ENCODE assay signal across 18 cellular contexts in the genomic region with DNA sequence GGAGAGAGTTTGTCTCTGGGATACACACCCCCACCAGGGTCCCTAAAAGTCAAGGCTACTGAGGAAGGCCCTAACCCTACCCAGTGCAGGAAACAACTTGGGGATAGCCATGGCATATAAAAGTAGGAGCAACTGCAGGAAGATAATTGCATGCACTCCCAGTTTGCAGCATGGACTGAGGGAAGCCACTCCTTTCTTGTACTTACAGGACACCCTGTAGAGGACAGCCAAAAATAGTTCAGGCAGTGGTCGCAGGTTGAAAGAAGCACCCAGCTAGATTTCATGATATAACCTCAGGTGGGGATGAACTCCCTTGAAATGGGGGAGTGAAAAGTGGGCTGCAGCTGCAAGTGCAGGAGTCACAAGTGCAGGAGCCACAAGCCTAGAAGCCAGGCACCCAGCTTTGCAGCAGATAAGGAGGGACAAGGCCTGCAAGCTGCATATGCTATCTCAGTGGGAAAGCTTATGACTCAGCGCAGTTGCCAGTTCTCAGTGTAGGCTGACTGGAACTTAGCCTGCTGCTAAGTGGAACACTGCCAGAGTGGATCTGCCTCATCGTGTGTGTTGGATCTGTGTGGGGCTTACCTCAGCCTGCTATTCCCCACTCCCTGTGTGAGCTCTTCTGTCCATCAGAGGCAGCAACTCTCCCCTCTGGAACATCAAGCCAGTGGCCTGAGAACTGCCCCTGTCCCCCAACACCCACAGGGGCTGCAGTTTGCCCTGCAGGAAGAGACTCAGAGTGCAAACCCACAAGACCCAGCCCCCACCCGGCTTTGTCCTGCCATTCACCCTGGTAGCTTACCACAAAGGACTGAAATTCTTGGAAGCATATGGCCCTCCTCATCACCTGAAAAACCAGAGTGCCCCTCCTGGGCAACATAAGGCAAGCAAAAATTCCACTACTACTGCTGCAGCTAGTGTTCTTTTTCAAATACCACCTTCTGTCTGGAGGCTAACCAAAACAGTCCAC. TPM values are rescaled to one million over a fixed set of nuclear protein-coding genes. Genes with fewer than 3 reads are reported as not detected.
A peak's percentile ranks its signal among the peaks of the same experiment; 100 is the strongest.
DNase-seq lines count a peak whose midpoint lies in the region; FAIRE-seq and TF ChIP-seq lines count a peak whose summit lies in the region.
"Had no signal": no experiment of that assay in that cellular context is flagged by ENCODE, and none has a peak within 500 bp of the region (broad histone marks: within the 10 kb centered on the region; RNA-seq: fewer than 3 reads in every experiment).

No MANE protein-coding gene starts in this region.

- H3K4me1 ChIP-seq in hepatocyte (ENCODE audit: insufficient read depth) = no peaks in the 10 kb centered on the region
- H3K4me1 ChIP-seq: gastroesophageal sphincter had no signal

- H2AFZ ChIP-seq in hepatocyte = no peak overlapping the region

- no peak for FAIRE-seq in urothelium cell line (lab: Jason Lieb, UNC)
- FAIRE-seq: TTC549 had no signal

- no peaks in the 10 kb centered on the region for H3K79me2 ChIP-seq in hepatocyte

- H3K9me3 ChIP-seq in hepatocyte (ENCODE audit: low read depth) = no peaks in the 10 kb centered on the region
- H3K9me3 ChIP-seq: gastroesophageal sphincter had no signal

- DNase-seq in NK-92 treated with Interleukin-12 subunit alpha and Interleukin-12 subunit beta, amount 100 ng/mL, for 24 hours (lab: John Stamatoyannopoulos, UW) = peak; percentile 1
- DNase-seq in NK-92 (lab: John Stamatoyannopoulos, UW; ENCODE audit: unreplicated experiment) = no peak
- peak; percentile 59 for DNase-seq in astrocyte of the spinal cord (ENCODE audit: low read depth, low spot score)
- peak; percentile 19 for DNase-seq in hepatocyte (ENCODE audit: low spot score)
- peak; percentile 18 for DNase-seq in urothelium cell line (ENCODE audit: low spot score)
- DNase-seq in mesothelial cell of epicardium (ENCODE audit: low spot score in 2 of 2, unreplicated experiment in 2 of 2) = no peak
- DNase-seq in progenitor cell of endocrine pancreas (ENCODE audit: low spot score, unreplicated experiment) = no peak
- DNase-seq in HuH-7 (ENCODE audit: low spot score) = no peak
- DNase-seq: 8988T; CD8-positive, alpha-beta memory T cell; naive B cell; NCI-H1417; SHP77 treated with DMSO at 0.1 percent for 48 hours had no signal

- H3K36me3 Mint-ChIP-seq in mesothelial cell of epicardium (no peaks in the 10 kb centered on the region), progenitor cell of endocrine pancreas (ENCODE audit: insufficient read depth) (no peaks in the 10 kb centered on the region)
- H3K36me3 Mint-ChIP-seq: activated naive CD8-positive, alpha-beta T cell; CD8-positive, alpha-beta memory T cell; naive B cell had no signal

- H3K4me2 ChIP-seq in hepatocyte = no peak overlapping the region

- WGBS in hepatocyte (ENCODE audit: low lambda C conversion rate, missing lambda C conversion rate) = 70% methylated on average over 4 of the region's 4 CpGs

- no peak overlapping the region for H3K27ac Mint-ChIP-seq in mesothelial cell of epicardium
- H3K27ac Mint-ChIP-seq in progenitor cell of endocrine pancreas = no peak overlapping the region
- H3K27ac Mint-ChIP-seq: activated naive CD8-positive, alpha-beta T cell had no signal

- H3K9me2 ChIP-seq in hepatocyte (replicated peaks; ENCODE audit: insufficient read depth) = no peaks in the 10 kb centered on the region

- H3K9me3 Mint-ChIP-seq in mesothelial cell of epicardium (no peaks in the 10 kb centered on the region), progenitor cell of endocrine pancreas (ENCODE audit: low read depth) (no peaks in the 10 kb centered on the region)

- H3K36me3 ChIP-seq in hepatocyte (replicated peaks; ENCODE audit: insufficient read depth, low read depth) = no peaks in the 10 kb centered on the region
- H3K36me3 ChIP-seq: gastroesophageal sphincter had no signal

- H3K27me3 ChIP-seq in hepatocyte = no peaks in the 10 kb centered on the region
- H3K27me3 ChIP-seq: gastroesophageal sphincter had no signal

- H3K27ac ChIP-seq in hepatocyte = no peak overlapping the region
- H3K27ac ChIP-seq: gastroesophageal sphincter had no signal

- H4K20me1 ChIP-seq in hepatocyte (ENCODE audit: insufficient read depth, poor library complexity, severe bottlenecking) = no peaks in the 10 kb centered on the region

- H3K4me1 Mint-ChIP-seq in mesothelial cell of epicardium (no peaks in the 10 kb centered on the region), progenitor cell of endocrine pancreas (ENCODE audit: low read depth) (peaks cover 1% of the 10 kb centered on the region)
- H3K4me1 Mint-ChIP-seq: CD8-positive, alpha-beta memory T cell; naive B cell had no signal

- no peak for TF ChIP-seq CTCF in astrocyte of the spinal cord (IDR thresholded peaks at IDR 0.05; ENCODE audit: low read depth, low read length)
- no peak for TF ChIP-seq CTCF in hepatocyte (IDR thresholded peaks at IDR 0.05; ENCODE audit: poor library complexity)
- TF ChIP-seq CTCF in mesothelial cell of epicardium (IDR thresholded peaks at IDR 0.05; ENCODE audit: unreplicated experiment) = no peak
- no peak for TF ChIP-seq CTCF in progenitor cell of endocrine pancreas (IDR thresholded peaks at IDR 0.05; ENCODE audit: unreplicated experiment)

- peaks cover 2% of the 10 kb centered on the region for H3K27me3 Mint-ChIP-seq in mesothelial cell of epicardium (ENCODE audit: low read depth)
- H3K27me3 Mint-ChIP-seq in progenitor cell of endocrine pancreas = no peaks in the 10 kb centered on the region
- H3K27me3 Mint-ChIP-seq: activated naive CD8-positive, alpha-beta T cell; CD8-positive, alpha-beta memory T cell; naive B cell had no signal

- H3K4me3 Mint-ChIP-seq in mesothelial cell of epicardium (no peak overlapping the region), progenitor cell of endocrine pancreas (ENCODE audit: low read depth) (no peak overlapping the region)
- H3K4me3 Mint-ChIP-seq: activated naive CD8-positive, alpha-beta T cell; CD8-positive, alpha-beta memory T cell; naive B cell had no signal

- in situ Hi-C loops in astrocyte of the spinal cord (cut with HindIII; ENCODE audit: low sequenced_read_pairs) = no loop called here

- H3K4me3 ChIP-seq in astrocyte of the spinal cord (ENCODE audit: low read depth, low read length) (no peak overlapping the region), hepatocyte (no peak overlapping the region)
- H3K4me3 ChIP-seq: gastroesophageal sphincter had no signal

RNA-seq across cellular contexts. Expression of gene CYLC2, which starts 42.7 kb away (rescaled TPM):
- total RNA-seq in hepatocyte (not detected in 2 replicates), mesothelial cell of epicardium (not detected in 3 replicates), progenitor cell of endocrine pancreas (not detected in 2 replicates)
- polyA plus RNA-seq in hepatocyte = not detected in 2 replicates
- total RNA-seq: CD8-positive, alpha-beta memory T cell; skeletal muscle tissue; subcutaneous adipose tissue had no signal
- polyA plus RNA-seq: CD8-positive, alpha-beta memory T cell had no signal

Comparison
In these comparisons a context has a peak if more than half of its experiments do, and no peak if none do; other contexts are left out.
1. DNase-seq: peak in NK-92 treated with Interleukin-12 subunit alpha and Interleukin-12 subunit beta, amount 100 ng/mL, for 24 hours (single experiment), astrocyte of the spinal cord (single experiment), hepatocyte (single experiment) and urothelium cell line (single experiment); none in NK-92 (single experiment), mesothelial cell of epicardium (0 of 2), progenitor cell of endocrine pancreas (single experiment) and HuH-7 (single experiment).